8 cellular contexts compared by ENCODE assay signal in genomic region chr18:77063256-77063655, GRCh38.
DNase-seq lines count a peak whose midpoint lies in the region; ATAC-seq and TF ChIP-seq lines count a peak whose summit lies in the region.

No MANE protein-coding gene starts in this region.

- no peaks in the 10 kb centered on the region for H3K9me3 ChIP-seq in osteoblast (ENCODE audit: low read depth, low read length)

- H3K4me3 ChIP-seq in osteoblast (ENCODE audit: insufficient read depth, low read length) = no peak overlapping the region

- no peak overlapping the region for H3K4me2 ChIP-seq in osteoblast (ENCODE audit: insufficient read depth, low read length)

- H2AFZ ChIP-seq in osteoblast (ENCODE audit: low read length) = no peak overlapping the region

- ATAC-seq in GM18517 (IDR thresholded peaks at IDR 0.05; ENCODE audit: unreplicated experiment) = peak; percentile 36
- peak; percentile 52 for ATAC-seq in HG02885 (IDR thresholded peaks at IDR 0.05; ENCODE audit: poor library complexity, unreplicated experiment)

- TF ChIP-seq CTCF in osteoblast (IDR thresholded peaks at IDR 0.05; ENCODE audit: extremely low read depth, low read depth, low read length) = no peak

- no peaks in the 10 kb centered on the region for H3K79me2 ChIP-seq in osteoblast (ENCODE audit: insufficient read depth, low read length)

- intact Hi-C loops in head of caudate nucleus (cut with DNase I) = loop anchor here (10.0 kb wide), 1 partner anchor 142 kb away; no protein-coding TSS in a partner anchor

- peaks cover 41% of the 10 kb centered on the region for H3K4me1 ChIP-seq in osteoblast (ENCODE audit: insufficient read depth, low read length)

- H4K20me1 ChIP-seq in osteoblast (ENCODE audit: insufficient read depth, low read length) = no peaks in the 10 kb centered on the region

- DNase-seq in RPMI7951 (ENCODE audit: low read depth) (peak; percentile 75), osteoblast (ENCODE audit: insufficient read length, low spot score, missing footprints) (peak; percentile 27), head of caudate nucleus (no peak), OCI-M2 (lab: John Stamatoyannopoulos, UW; ENCODE audit: unreplicated experiment) (no peak), T1000 (lab: John Stamatoyannopoulos, UW) (no peak)
- DNase-seq in activated naive CD4-positive, alpha-beta T cell treated with Interleukin-2 at 50 U/mL for 16 hours = peak; percentile 84

- no peaks in the 10 kb centered on the region for H3K27me3 ChIP-seq in osteoblast (ENCODE audit: insufficient read depth, low read length)

- peak overlapping the region; percentile 22 for H3K27ac ChIP-seq in osteoblast (ENCODE audit: low read depth, low read length)

- no peaks in the 10 kb centered on the region for H3K36me3 ChIP-seq in osteoblast (ENCODE audit: insufficient read depth, low read length)

Comparison
In these comparisons a context has a peak if more than half of its experiments do, and no peak if none do; other contexts are left out.
1. DNase-seq: peak in RPMI7951 (single experiment), activated naive CD4-positive, alpha-beta T cell treated with Interleukin-2 at 50 U/mL for 16 hours (single experiment) and osteoblast (single experiment); none in head of caudate nucleus (0 of 42), OCI-M2 (single experiment) and T1000 (single experiment).